ENCODE assay signal across 1 cellular context in genomic region chr4:143251781-143252180, GRCh38.
TF ChIP-seq lines count a peak whose summit lies in the region.

No MANE protein-coding gene starts in this region.

TF ChIP-seq in SK-N-SH treated with all-trans-retinoic acid at 6 μM for 48 hours, 23 proteins besides CTCF, POLR2A, EP300 and RAD21 (continued from another document):
- TF ChIP-seq POU6F1 (CRISPR knock-in tag; IDR thresholded peaks at IDR 0.05; ENCODE audit: borderline replicate concordance, low read depth) (no peak), PPARA (CRISPR knock-in tag; IDR thresholded peaks at IDR 0.05; ENCODE audit: borderline replicate concordance) (no peak), TSHZ2 (CRISPR knock-in tag; IDR thresholded peaks at IDR 0.05) (no peak), ZFP3 (CRISPR knock-in tag; IDR thresholded peaks at IDR 0.05) (no peak)
